9 cellular contexts compared by ENCODE assay signal in the genomic region with DNA sequence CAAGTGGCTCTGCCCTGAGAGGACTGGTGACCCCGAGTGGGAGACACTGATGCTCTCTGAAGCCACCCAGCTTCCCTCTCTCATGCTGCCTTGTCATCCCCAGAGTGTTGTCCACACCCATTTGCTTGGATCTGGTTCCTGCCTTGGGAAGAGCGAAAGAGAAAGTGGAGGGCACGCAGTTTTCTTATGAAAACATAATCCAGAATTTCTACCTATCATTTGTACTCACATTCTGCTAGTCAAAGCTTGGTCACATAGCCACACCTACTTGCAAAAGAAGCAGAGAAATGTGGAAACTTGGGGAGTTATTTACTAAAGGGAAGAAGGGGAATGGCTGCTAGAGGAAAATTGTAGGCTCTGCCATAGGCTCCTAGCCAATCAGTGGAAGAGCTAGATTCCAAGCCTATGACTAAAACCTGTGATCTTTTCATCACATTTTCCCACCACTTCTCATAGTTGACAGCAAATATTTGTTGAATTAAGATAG.
A peak's percentile ranks its signal among the peaks of the same experiment; 100 is the strongest.
DNase-seq lines count a peak whose midpoint lies in the region; ATAC-seq, FAIRE-seq and TF ChIP-seq lines count a peak whose summit lies in the region.
"Had no signal": no experiment of that assay in that cellular context is flagged by ENCODE, and none has a peak within 500 bp of the region (broad histone marks: within the 10 kb centered on the region; RNA-seq: fewer than 3 reads in every experiment).

No MANE protein-coding gene starts in this region.

- peaks cover 88% of the 10 kb centered on the region for H3K4me1 Mint-ChIP-seq in HFFc6 (ENCODE audit: low read depth)
- peaks cover 65% of the 10 kb centered on the region for H3K4me1 Mint-ChIP-seq in MCF 10A (ENCODE audit: insufficient read depth, unreplicated experiment)
- H3K4me1 Mint-ChIP-seq in activated T-cell treated with anti-CD3 and anti-CD28 coated beads, Interleukin-2, amount 50 U/mL, for 4 hours (ENCODE audit: low read depth), result peaks cover 26% of the 10 kb centered on the region
- H3K4me1 Mint-ChIP-seq in endothelial cell (ENCODE audit: unreplicated experiment), result peaks cover 53% of the 10 kb centered on the region

- peaks cover 6% of the 10 kb centered on the region; the same call in 1 of the 2 replicates for H3K36me3 Mint-ChIP-seq in HFFc6 (ENCODE audit: low read depth)
- H3K36me3 Mint-ChIP-seq in MCF 10A (ENCODE audit: insufficient read depth, unreplicated experiment), result no peaks in the 10 kb centered on the region
- peaks cover 8% of the 10 kb centered on the region for H3K36me3 Mint-ChIP-seq in activated T-cell treated with anti-CD3 and anti-CD28 coated beads, Interleukin-2, amount 50 U/mL, for 4 hours (ENCODE audit: insufficient read depth)
- no peaks in the 10 kb centered on the region for H3K36me3 Mint-ChIP-seq in endothelial cell (ENCODE audit: low read depth, unreplicated experiment)

- no peak for ATAC-seq in activated T-cell treated with anti-CD3 and anti-CD28 coated beads, Interleukin-2, amount 50 U/mL, for 4 hours
- no peak for ATAC-seq in GM18867 (IDR thresholded peaks at IDR 0.05; ENCODE audit: unreplicated experiment)

- TF ChIP-seq CTCF in HFFc6 (IDR thresholded peaks at IDR 0.05) (no peak), MCF 10A (IDR thresholded peaks at IDR 0.05; ENCODE audit: unreplicated experiment) (no peak), keratinocyte (optimal IDR thresholded peaks at IDR 0.05 in 1 of 3, IDR thresholded peaks at IDR 0.05 in 1 of 3, conservative IDR thresholded peaks at IDR 0.05 in 1 of 3; ENCODE audit: extremely low read depth in 1 of 3, insufficient read depth in 2 of 3, low read length in 3 of 3) (no peak), suprapubic skin (IDR thresholded peaks at IDR 0.05) (no peak), endothelial cell (IDR thresholded peaks at IDR 0.05; ENCODE audit: unreplicated experiment) (no peak)

- H3K9me3 Mint-ChIP-seq in HFFc6 (no peaks in the 10 kb centered on the region), MCF 10A (ENCODE audit: unreplicated experiment) (no peaks in the 10 kb centered on the region), endothelial cell (ENCODE audit: unreplicated experiment) (no peaks in the 10 kb centered on the region)
- no peaks in the 10 kb centered on the region for H3K9me3 Mint-ChIP-seq in activated T-cell treated with anti-CD3 and anti-CD28 coated beads, Interleukin-2, amount 50 U/mL, for 4 hours

- H3K9ac ChIP-seq in keratinocyte (ENCODE audit: control insufficient read depth, extremely low read depth, insufficient read depth, low read length), result peak overlapping the region; percentile 69

- H3K79me2 ChIP-seq in keratinocyte (ENCODE audit: control insufficient read depth, insufficient read depth, low read length), result no peaks in the 10 kb centered on the region

- no TSS peak for BruUV-seq in MCF 10A (replicated peaks; lab: Mats Ljungman, UMichigan)

- no peak for TF ChIP-seq POLR2A in suprapubic skin (IDR thresholded peaks at IDR 0.05)

- H2AFZ ChIP-seq in keratinocyte (ENCODE audit: control insufficient read depth, low read length), result peak overlapping the region; percentile 16

- H3K27ac Mint-ChIP-seq in HFFc6, result peak overlapping the region; percentile 74
- peak overlapping the region; percentile 75 for H3K27ac Mint-ChIP-seq in MCF 10A (ENCODE audit: low read depth, unreplicated experiment)
- H3K27ac Mint-ChIP-seq in endothelial cell (ENCODE audit: unreplicated experiment), result no peak overlapping the region

- H3K27ac ChIP-seq in keratinocyte (ENCODE audit: control insufficient read depth, insufficient read depth, low read length) (peak overlapping the region; percentile 88), suprapubic skin (peak overlapping the region; percentile 79)

- peaks cover 65% of the 10 kb centered on the region for H3K4me1 ChIP-seq in keratinocyte (ENCODE audit: control insufficient read depth, extremely low read depth, insufficient read depth, low read length)
- H3K4me1 ChIP-seq in suprapubic skin, result peaks cover 37% of the 10 kb centered on the region

- CTCF ChIA-PET in MCF 10A (lab: Yijun Ruan, JAX), result interaction anchor here (0.5 to 0.7 kb wide), 2 partner anchors 72 to 1811 kb away, joined by 3 to 4 read pairs; no protein-coding TSS in a partner anchor

- H3K36me3 ChIP-seq in keratinocyte (ENCODE audit: control insufficient read depth in 2 of 2, extremely low read depth in 1 of 2, insufficient read depth in 2 of 2, low read length in 2 of 2) (no peaks in the 10 kb centered on the region), suprapubic skin (no peaks in the 10 kb centered on the region)

- FAIRE-seq in keratinocyte (lab: Jason Lieb, UNC), result peak; percentile 94

- H4K20me1 ChIP-seq in keratinocyte (ENCODE audit: control insufficient read depth, extremely low read depth, insufficient read depth, low read length), result no peaks in the 10 kb centered on the region

- H3K27me3 ChIP-seq in keratinocyte (ENCODE audit: control insufficient read depth, extremely low read depth, insufficient read depth, low read length), result no peaks in the 10 kb centered on the region
- no peaks in the 10 kb centered on the region for H3K27me3 ChIP-seq in suprapubic skin

- DNase-seq in HFFc6, result peak; percentile 86
- DNase-seq in MCF 10A (ENCODE audit: unreplicated experiment), result peak; percentile 93
- DNase-seq in keratinocyte (ENCODE audit: low read depth, low spot score), result peak; percentile 82
- no peak for DNase-seq in suprapubic skin (ENCODE audit: low spot score in 2 of 2)
- no peak for DNase-seq in NCI-H526 treated with DMSO at 0.1 percent for 48 hours (lab: John Stamatoyannopoulos, UW)
- no peak for DNase-seq in activated T-cell treated with anti-CD3 and anti-CD28 coated beads, Interleukin-2, amount 50 U/mL, for 4 hours
- no peak for DNase-seq in endothelial cell (ENCODE audit: low spot score)
- DNase-seq: MV-4-11 had no signal

- H3K9me1 ChIP-seq in keratinocyte (ENCODE audit: control insufficient read depth, extremely low read depth, insufficient read depth, low read length), result no peaks in the 10 kb centered on the region

- dilution Hi-C loops in keratinocyte (cut with MboI; ENCODE audit: extremely low pct_ligation_motif_present, low sequenced_read_pairs), result no loop called here

- H3K4me3 ChIP-seq in keratinocyte (ENCODE audit: control insufficient read depth in 2 of 3, extremely low read depth in 1 of 3, insufficient read depth in 2 of 3, low read depth in 1 of 3, low read length in 3 of 3) (peak overlapping the region in 2 of 3 experiments; percentile 10 to 56), suprapubic skin (no peak overlapping the region)

- intact Hi-C loops in MCF 10A (cut with micrococcal nuclease), result loop anchor here (5.0 kb wide), 4 partner anchors 64 to 321 kb away; no protein-coding TSS in a partner anchor

- no peaks in the 10 kb centered on the region for H3K9me3 ChIP-seq in keratinocyte (ENCODE audit: control insufficient read depth, low read depth, low read length)
- no peaks in the 10 kb centered on the region for H3K9me3 ChIP-seq in suprapubic skin

- 41% methylated on average over 3 of the region's 3 CpGs for WGBS in suprapubic skin

- TF ChIP-seq EP300 in suprapubic skin (IDR thresholded peaks at IDR 0.05), result no peak

- peaks cover 2% of the 10 kb centered on the region; the same call in 1 of the 2 replicates for H3K27me3 Mint-ChIP-seq in HFFc6 (ENCODE audit: insufficient read depth)
- no peaks in the 10 kb centered on the region for H3K27me3 Mint-ChIP-seq in MCF 10A (ENCODE audit: insufficient read depth, unreplicated experiment)
- no peaks in the 10 kb centered on the region for H3K27me3 Mint-ChIP-seq in activated T-cell treated with anti-CD3 and anti-CD28 coated beads, Interleukin-2, amount 50 U/mL, for 4 hours (ENCODE audit: low read depth)
- H3K27me3 Mint-ChIP-seq in endothelial cell (ENCODE audit: unreplicated experiment), result peaks cover 3% of the 10 kb centered on the region

- POLR2A ChIA-PET in MCF 10A (lab: Yijun Ruan, JAX), result interaction anchor here (0.6 to 8.6 kb wide), 16 partner anchors 8 to 330 kb away, joined by 3 to 68 read pairs (median 4); a partner anchor contains a TSS

- H3K4me3 Mint-ChIP-seq in HFFc6, result peak overlapping the region; percentile 39; the same call in 1 of the 2 replicates
- H3K4me3 Mint-ChIP-seq in MCF 10A (ENCODE audit: unreplicated experiment), result peak overlapping the region; percentile 60
- H3K4me3 Mint-ChIP-seq in activated T-cell treated with anti-CD3 and anti-CD28 coated beads, Interleukin-2, amount 50 U/mL, for 4 hours, result no peak overlapping the region
- no peak overlapping the region for H3K4me3 Mint-ChIP-seq in endothelial cell (ENCODE audit: unreplicated experiment)

- peak overlapping the region; percentile 91 for H3K4me2 ChIP-seq in keratinocyte (ENCODE audit: control insufficient read depth, extremely low read depth, insufficient read depth, low read depth, low read length)

Comparison
In these comparisons a context has a peak if more than half of its experiments do, and no peak if none do; other contexts are left out.
1. DNase-seq: peak in HFFc6 (single experiment), MCF 10A (single experiment) and keratinocyte (single experiment); none in suprapubic skin (0 of 2), NCI-H526 treated with DMSO at 0.1 percent for 48 hours (single experiment), activated T-cell treated with anti-CD3 and anti-CD28 coated beads, Interleukin-2, amount 50 U/mL, for 4 hours (single experiment) and endothelial cell (single experiment).
2. H3K4me3 Mint-ChIP-seq: peak in HFFc6 (single experiment) and MCF 10A (single experiment); none in activated T-cell treated with anti-CD3 and anti-CD28 coated beads, Interleukin-2, amount 50 U/mL, for 4 hours (single experiment) and endothelial cell (single experiment).